1 cellular context compared by ENCODE assay signal in genomic region chr17:81401727-81402529, GRCh38.
TF ChIP-seq lines count a peak whose summit lies in the region.

No MANE protein-coding gene starts in this region.

TF ChIP-seq in neural cell, 6 proteins besides CTCF, POLR2A, EP300 and RAD21 (continued from another document):
- TF ChIP-seq, protein P1, sequence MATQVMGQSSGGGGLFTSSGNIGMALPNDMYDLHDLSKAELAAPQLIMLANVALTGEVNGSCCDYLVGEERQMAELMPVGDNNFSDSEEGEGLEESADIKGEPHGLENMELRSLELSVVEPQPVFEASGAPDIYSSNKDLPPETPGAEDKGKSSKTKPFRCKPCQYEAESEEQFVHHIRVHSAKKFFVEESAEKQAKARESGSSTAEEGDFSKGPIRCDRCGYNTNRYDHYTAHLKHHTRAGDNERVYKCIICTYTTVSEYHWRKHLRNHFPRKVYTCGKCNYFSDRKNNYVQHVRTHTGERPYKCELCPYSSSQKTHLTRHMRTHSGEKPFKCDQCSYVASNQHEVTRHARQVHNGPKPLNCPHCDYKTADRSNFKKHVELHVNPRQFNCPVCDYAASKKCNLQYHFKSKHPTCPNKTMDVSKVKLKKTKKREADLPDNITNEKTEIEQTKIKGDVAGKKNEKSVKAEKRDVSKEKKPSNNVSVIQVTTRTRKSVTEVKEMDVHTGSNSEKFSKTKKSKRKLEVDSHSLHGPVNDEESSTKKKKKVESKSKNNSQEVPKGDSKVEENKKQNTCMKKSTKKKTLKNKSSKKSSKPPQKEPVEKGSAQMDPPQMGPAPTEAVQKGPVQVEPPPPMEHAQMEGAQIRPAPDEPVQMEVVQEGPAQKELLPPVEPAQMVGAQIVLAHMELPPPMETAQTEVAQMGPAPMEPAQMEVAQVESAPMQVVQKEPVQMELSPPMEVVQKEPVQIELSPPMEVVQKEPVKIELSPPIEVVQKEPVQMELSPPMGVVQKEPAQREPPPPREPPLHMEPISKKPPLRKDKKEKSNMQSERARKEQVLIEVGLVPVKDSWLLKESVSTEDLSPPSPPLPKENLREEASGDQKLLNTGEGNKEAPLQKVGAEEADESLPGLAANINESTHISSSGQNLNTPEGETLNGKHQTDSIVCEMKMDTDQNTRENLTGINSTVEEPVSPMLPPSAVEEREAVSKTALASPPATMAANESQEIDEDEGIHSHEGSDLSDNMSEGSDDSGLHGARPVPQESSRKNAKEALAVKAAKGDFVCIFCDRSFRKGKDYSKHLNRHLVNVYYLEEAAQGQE (IDR thresholded peaks at IDR 0.05; ENCODE audit: borderline replicate concordance) = no peak
